Comparison of ENCODE assay signal across 8 cellular contexts in the genomic region with DNA sequence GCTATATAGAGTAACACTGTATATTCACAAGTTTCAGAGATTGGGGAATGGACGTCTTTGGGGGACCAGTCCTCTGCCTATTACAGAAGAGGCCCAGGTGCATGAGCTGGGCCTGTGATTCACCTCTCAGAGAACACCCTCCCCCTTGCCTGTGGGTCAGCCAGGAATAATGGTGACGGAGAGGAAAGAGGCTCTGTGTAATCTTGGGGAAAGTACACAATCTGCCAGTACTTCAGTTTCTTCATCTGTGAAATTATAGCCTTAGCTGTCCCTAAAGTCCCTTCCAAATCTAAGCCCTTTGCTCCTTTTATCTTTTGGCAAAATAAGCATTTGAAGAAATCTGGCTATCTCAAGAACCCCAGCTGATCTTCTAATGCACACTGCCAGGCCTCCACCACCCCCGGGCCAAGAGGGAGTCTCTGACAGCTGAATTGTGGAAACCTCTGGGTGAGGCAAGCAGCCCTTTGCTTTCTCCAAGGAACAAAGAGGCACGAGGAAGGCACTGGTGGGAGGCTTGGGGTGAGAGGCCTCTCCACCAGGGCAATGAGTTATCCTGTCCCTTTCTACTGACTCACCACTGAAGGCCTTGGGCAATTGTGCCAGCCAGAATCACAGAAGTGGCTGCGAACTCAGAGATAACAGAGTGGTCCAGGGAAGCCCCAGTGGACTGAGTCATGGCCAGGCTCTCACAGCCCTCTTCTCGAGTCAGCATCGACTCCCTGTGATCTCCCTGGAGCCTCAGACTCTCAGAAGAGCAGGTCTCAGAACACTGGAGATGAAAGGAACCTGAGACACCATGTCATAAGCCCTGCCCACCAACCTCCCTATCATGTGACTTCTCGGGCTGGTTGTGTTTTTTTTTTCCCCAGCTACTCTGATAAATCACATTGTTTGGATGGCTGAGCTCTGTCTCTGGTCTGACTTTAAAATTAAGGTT. TPM values are rescaled to one million over a fixed set of nuclear protein-coding genes. Genes with fewer than 3 reads are reported as not detected.
DNase-seq lines count a peak whose midpoint lies in the region; ATAC-seq lines count a peak whose summit lies in the region.

No MANE protein-coding gene starts in this region.

- peak overlapping the region; percentile 77 to 80 for H3K4me3 Mint-ChIP-seq in stimulated activated naive CD8-positive, alpha-beta T cell treated with anti-CD3 and anti-CD28 coated beads, Interleukin-15, amount 100 ng/mL, for 72 hours

- no peak overlapping the region for H3K4me3 ChIP-seq in HUES48 (ENCODE audit: low read depth, low read length)

- H3K9me3 ChIP-seq in HUES48 (ENCODE audit: control insufficient read depth, insufficient read depth, low read length): no peaks in the 10 kb centered on the region

- no peaks in the 10 kb centered on the region for H3K27me3 Mint-ChIP-seq in stimulated activated naive CD8-positive, alpha-beta T cell treated with anti-CD3 and anti-CD28 coated beads, Interleukin-15, amount 100 ng/mL, for 72 hours

- H3K27ac ChIP-seq in HUES48 (ENCODE audit: low read depth, low read length) (peak overlapping the region; percentile 77), cingulate gyrus (ENCODE audit: low read depth, low read length) (peak overlapping the region; percentile 99)

- peaks cover 72% of the 10 kb centered on the region for H3K4me1 Mint-ChIP-seq in stimulated activated naive CD8-positive, alpha-beta T cell treated with anti-CD3 and anti-CD28 coated beads, Interleukin-15, amount 100 ng/mL, for 72 hours

- ATAC-seq in GM18868 (IDR thresholded peaks at IDR 0.05; ENCODE audit: unreplicated experiment): peak; percentile 68
- ATAC-seq in stimulated activated naive CD8-positive, alpha-beta T cell treated with anti-CD3 and anti-CD28 coated beads, Interleukin-15, amount 100 ng/mL, for 72 hours: peak; percentile 92

- no peaks in the 10 kb centered on the region for H3K9me3 Mint-ChIP-seq in stimulated activated naive CD8-positive, alpha-beta T cell treated with anti-CD3 and anti-CD28 coated beads, Interleukin-15, amount 100 ng/mL, for 72 hours

- peaks cover 4% of the 10 kb centered on the region for H3K27me3 ChIP-seq in HUES48 (ENCODE audit: control insufficient read depth, insufficient read depth, low read length)

- H3K27ac Mint-ChIP-seq in stimulated activated naive CD8-positive, alpha-beta T cell treated with anti-CD3 and anti-CD28 coated beads, Interleukin-15, amount 100 ng/mL, for 72 hours: peak overlapping the region; percentile 79 to 99

- H3K9ac ChIP-seq in HUES48 (ENCODE audit: low read depth, low read length): no peak overlapping the region

- peaks cover 24% of the 10 kb centered on the region for H3K4me1 ChIP-seq in HUES48 (ENCODE audit: control insufficient read depth, insufficient read depth, low read length)

- no peaks in the 10 kb centered on the region for H3K36me3 ChIP-seq in HUES48 (ENCODE audit: control insufficient read depth, insufficient read depth, low read length)

- DNase-seq in activated CD4-positive, CD25-positive, alpha-beta regulatory T cell treated with anti-CD3 and anti-CD28 coated beads, Interleukin-2, amount 50 U/mL, for 72 hours: peak; percentile 71
- DNase-seq in myocyte (ENCODE audit: low read depth) (peak; percentile 91), COLO668 (lab: John Stamatoyannopoulos, UW; ENCODE audit: unreplicated experiment) (no peak), NCI-H1105 (lab: John Stamatoyannopoulos, UW) (no peak)
- DNase-seq in stimulated activated naive CD8-positive, alpha-beta T cell treated with anti-CD3 and anti-CD28 coated beads, Interleukin-15, amount 100 ng/mL, for 72 hours: peak; percentile 61 to 86

RNA-seq across cellular contexts. Expression of a gene that starts 31.8 kb away (rescaled TPM):
- 94.2 and 111 TPM in 2 replicates for total RNA-seq in myocyte
- polyA plus RNA-seq in myocyte (2012): 31.2 TPM

Comparison
In these comparisons a context has a peak if more than half of its experiments do, and no peak if none do; other contexts are left out.
1. DNase-seq: peak in activated CD4-positive, CD25-positive, alpha-beta regulatory T cell treated with anti-CD3 and anti-CD28 coated beads, Interleukin-2, amount 50 U/mL, for 72 hours (single experiment), myocyte (single experiment) and stimulated activated naive CD8-positive, alpha-beta T cell treated with anti-CD3 and anti-CD28 coated beads, Interleukin-15, amount 100 ng/mL, for 72 hours (2 of 2); none in COLO668 (single experiment) and NCI-H1105 (single experiment).